In genomic region chr7:12244129-12244528, GRCh38 we compare ENCODE assay signal across 2 cellular contexts.
TF ChIP-seq lines count a peak whose summit lies in the region.

No MANE protein-coding gene starts in this region.

TF ChIP-seq in K562, 482 proteins besides CTCF, POLR2A, EP300 and RAD21:
- TF ChIP-seq REST (CRISPR knock-in tag; IDR thresholded peaks at IDR 0.05; ENCODE audit: low read depth) (no peak), SMC3 (conservative IDR thresholded peaks at IDR 0.05; ENCODE audit: insufficient read depth, low read depth, low read length) (peak; percentile 35; the same call in 1 of the 2 replicates)

TF ChIP-seq in neural cell, 6 proteins besides CTCF, POLR2A, EP300 and RAD21:
- TF ChIP-seq REST (IDR thresholded peaks at IDR 0.05; ENCODE audit: borderline replicate concordance) (no peak), TAF1 (IDR thresholded peaks at IDR 0.05; ENCODE audit: low read depth) (no peak), POLR2AphosphoS5 (IDR thresholded peaks at IDR 0.05) (no peak), MXI1 (conservative IDR thresholded peaks at IDR 0.05; ENCODE audit: poor library complexity, severe bottlenecking) (no peak), EZH2 (IDR thresholded peaks at IDR 0.05; ENCODE audit: borderline replicate concordance, insufficient read depth, low read length, poor library complexity, severe bottlenecking) (no peak), SMC3 (conservative IDR thresholded peaks at IDR 0.05; ENCODE audit: poor library complexity) (no peak)
